ENCODE assay signal across 8 cellular contexts in the genomic region with DNA sequence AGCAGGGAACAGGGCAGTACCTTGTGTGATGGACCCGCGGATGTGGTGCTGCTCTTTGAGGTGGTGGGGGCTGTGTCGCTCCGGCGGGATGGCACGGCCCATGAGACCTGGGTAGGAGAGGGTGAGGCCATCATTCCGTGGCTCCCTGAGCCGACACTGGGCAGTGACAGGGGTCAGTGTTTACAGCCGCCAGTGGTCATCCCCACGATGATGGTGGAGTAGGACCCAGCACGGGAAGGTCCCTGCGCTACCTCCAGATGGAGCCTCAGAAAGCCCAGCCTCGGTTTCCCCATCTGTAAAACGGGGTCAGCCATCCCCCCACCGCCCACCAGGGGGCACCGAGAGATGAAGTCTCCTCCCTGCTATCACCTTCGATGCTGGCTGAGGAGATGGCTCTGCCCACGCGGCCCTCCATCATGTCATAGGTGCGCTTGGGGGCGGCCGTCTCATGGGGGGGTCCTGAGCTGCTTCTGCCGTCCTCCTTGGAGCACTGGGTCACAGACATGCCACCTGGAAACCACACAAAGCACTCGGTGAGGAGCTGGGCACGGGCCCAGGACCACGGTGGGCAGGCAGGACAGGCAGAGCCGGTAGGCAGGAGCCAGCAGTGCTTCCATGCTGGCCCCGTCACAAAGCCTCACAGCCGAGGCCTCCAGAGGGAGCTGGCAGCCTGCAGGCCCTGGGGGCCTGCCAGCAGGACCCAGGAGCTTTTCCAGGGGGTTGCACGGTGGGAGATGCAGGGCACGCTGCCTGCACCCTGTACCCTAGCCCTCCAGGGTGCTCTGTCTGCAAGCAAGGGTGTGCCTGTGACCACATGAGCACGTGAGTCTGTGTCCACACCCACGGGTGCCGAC. TPM values are rescaled to one million over a fixed set of nuclear protein-coding genes. Genes with fewer than 3 reads are reported as not detected.
DNase-seq lines count a peak whose midpoint lies in the region; ATAC-seq and TF ChIP-seq lines count a peak whose summit lies in the region.

No MANE protein-coding gene starts in this region.

- H3K27me3 ChIP-seq in endodermal cell (ENCODE audit: control insufficient read depth, insufficient read depth, low read length, poor library complexity, severe bottlenecking) (no peaks in the 10 kb centered on the region), spleen (replicated peaks in 1 of 7) (no peaks in the 10 kb centered on the region)

- H3K9me3 ChIP-seq in endodermal cell (ENCODE audit: control insufficient read depth, low read length) (no peaks in the 10 kb centered on the region), spleen (no peaks in the 10 kb centered on the region)

- H3K36me3 ChIP-seq in endodermal cell (ENCODE audit: control insufficient read depth, insufficient read depth, low read length) (peaks cover 50% of the 10 kb centered on the region), spleen (peaks cover 7 to 100% (median 94%) of the 10 kb centered on the region in 6 donors)

- no peak for TF ChIP-seq POLR2A in spleen (IDR thresholded peaks at IDR 0.05)

- no peak overlapping the region for H3K27ac Mint-ChIP-seq in T-cell
- no peak overlapping the region for H3K27ac Mint-ChIP-seq in endodermal cell

- TF ChIP-seq CTCF in GM12873 (IDR thresholded peaks at IDR 0.05; ENCODE audit: insufficient read depth, low read depth, low read length, missing control alignments) (peak; percentile 69), endodermal cell (conservative IDR thresholded peaks at IDR 0.05) (peak; percentile 71), spleen (IDR thresholded peaks at IDR 0.05 in 8 of 11, conservative IDR thresholded peaks at IDR 0.05 in 3 of 11) (peak in 10 of 11 experiments; percentile 33 to 71 (median 63))

- 93 to 94% methylated on average over 27 to 34 of the region's 34 CpGs for WGBS in endodermal cell (ENCODE audit: insufficient coverage in 1 of 2, insufficient read length in 1 of 2), 2 experiments
- 87 to 95% (median 89%) methylated on average over 19 to 34 of the region's 34 CpGs for WGBS in spleen, 5 donors

- ATAC-seq in T-cell (replicated peaks in 1 of 4), result peak in 2 of 4 experiments; percentile 24 to 39
- ATAC-seq in GM21360 (IDR thresholded peaks at IDR 0.05; ENCODE audit: unreplicated experiment), result no peak
- ATAC-seq in GM19455 (IDR thresholded peaks at IDR 0.05; ENCODE audit: unreplicated experiment), result no peak
- ATAC-seq in GM18517 (IDR thresholded peaks at IDR 0.05; ENCODE audit: unreplicated experiment), result no peak

- intact Hi-C loops in spleen (cut with DNase I; ENCODE audit: low total_unique reads), result loop anchor here (10.0 kb wide), 1 partner anchor 417 kb away; no protein-coding TSS in a partner anchor

- H3K27ac ChIP-seq in endodermal cell (ENCODE audit: low read depth, low read length) (no peak overlapping the region), spleen (no peak overlapping the region)

- H3K27me3 Mint-ChIP-seq in T-cell (no peaks in the 10 kb centered on the region), endodermal cell (ENCODE audit: insufficient read depth) (no peaks in the 10 kb centered on the region)

- H3K4me3 Mint-ChIP-seq in T-cell (no peak overlapping the region), endodermal cell (no peak overlapping the region)

- DNase-seq in T-cell, result peak in 19 of 34 experiments; percentile 6 to 31 (median 18)
- DNase-seq in endodermal cell, result peak; percentile 76
- DNase-seq in spleen, result no peak
- no peak for DNase-seq in NCI-H146 (lab: John Stamatoyannopoulos, UW)

- POLR2A ChIA-PET in T-cell (lab: Charles Lee), result no interaction called here

- no peaks in the 10 kb centered on the region for H3K9me3 Mint-ChIP-seq in T-cell
- no peaks in the 10 kb centered on the region for H3K9me3 Mint-ChIP-seq in endodermal cell

- no peak overlapping the region for H3K9ac ChIP-seq in endodermal cell (ENCODE audit: extremely low read depth, low read length, poor library complexity, severe bottlenecking)

- no peaks in the 10 kb centered on the region for H3K4me1 Mint-ChIP-seq in T-cell
- H3K4me1 Mint-ChIP-seq in endodermal cell, result peaks cover 3% of the 10 kb centered on the region

- H3K4me3 ChIP-seq in endodermal cell (ENCODE audit: low read length) (no peak overlapping the region), spleen (no peak overlapping the region)

- CTCF ChIA-PET in T-cell (lab: Charles Lee), result interaction anchor here (0.6 to 2.6 kb wide), 6 partner anchors 206 to 1447 kb away, joined by 3 to 10 read pairs (median 3); no protein-coding TSS in a partner anchor

- no peaks in the 10 kb centered on the region for H3K4me1 ChIP-seq in endodermal cell (ENCODE audit: control insufficient read depth, insufficient read depth, low read length)
- peaks cover 0 to 12% (median 8%) of the 10 kb centered on the region in 6 donors for H3K4me1 ChIP-seq in spleen

- H3K36me3 Mint-ChIP-seq in T-cell (peaks cover 42% of the 10 kb centered on the region), endodermal cell (ENCODE audit: low read depth) (peaks cover 65% of the 10 kb centered on the region)

RNA-seq across cellular contexts. Expression of a gene that starts 53.1 kb away (rescaled TPM):
- total RNA-seq in T-cell, result not detected
- total RNA-seq in endodermal cell, result 1 to 10 TPM; 1.2 to 2.0 TPM
- 6.3 TPM for polyA plus RNA-seq in endodermal cell (2013, experiment 1 of 2)
- polyA plus RNA-seq in endodermal cell (2013, experiment 2 of 2), result 5.2 TPM
- under 1 TPM in 1 of 7 donors, not detected in 6; 0.13 TPM for total RNA-seq in spleen
- polyA plus RNA-seq in spleen, result under 1 TPM; 0.04 to 0.35 (median 0.29) TPM

Comparison
In these comparisons a context has a peak if more than half of its experiments do, and no peak if none do; other contexts are left out.
1. DNase-seq: peak in T-cell (19 of 34) and endodermal cell (single experiment); none in spleen (single experiment) and NCI-H146 (single experiment).
2. Peak in every context shown above with its lines, with median percentiles within 50 percentile points of each other: CTCF ChIP-seq.